19 cellular contexts compared by ENCODE assay signal in the genomic region with DNA sequence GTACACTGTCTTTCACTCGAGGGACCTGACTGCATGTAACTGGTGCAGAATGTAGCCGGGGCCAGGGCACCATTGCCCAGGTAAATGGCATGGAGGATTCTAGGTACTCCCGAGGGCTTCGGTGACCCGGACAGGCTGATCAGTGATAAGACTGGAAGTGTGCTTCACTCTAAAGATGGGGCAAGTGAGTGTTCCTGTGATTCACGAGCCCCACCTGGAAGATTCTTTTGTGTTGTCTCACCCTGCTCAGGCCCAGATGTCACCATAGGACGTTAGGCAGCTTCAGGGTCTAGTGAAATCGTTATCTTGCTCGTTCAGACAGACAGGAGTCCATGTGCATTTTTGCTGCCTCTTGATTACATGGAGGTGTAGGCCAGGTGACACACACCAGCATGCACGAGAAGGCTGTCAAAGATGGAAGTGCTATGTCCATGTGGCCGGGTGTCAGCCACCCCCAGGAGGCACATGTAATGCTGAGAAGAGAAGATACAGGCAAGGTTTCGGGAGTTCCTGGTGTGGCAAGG.
DNase-seq lines count a peak whose midpoint lies in the region; ATAC-seq, FAIRE-seq and TF ChIP-seq lines count a peak whose summit lies in the region.
"Had no signal": no experiment of that assay in that cellular context is flagged by ENCODE, and none has a peak within 500 bp of the region (broad histone marks: within the 10 kb centered on the region; RNA-seq: fewer than 3 reads in every experiment).

No MANE protein-coding gene starts in this region.

- no peak overlapping the region for H3K4me2 ChIP-seq in K562 (ENCODE audit: insufficient read depth, low read length)
- H3K4me2 ChIP-seq: neural progenitor cell had no signal

- no peak for TF ChIP-seq EP300 in K562 (IDR thresholded peaks at IDR 0.05; ENCODE audit: low read length)

- H3K36me3 ChIP-seq in K562 (ENCODE audit: control insufficient read depth, insufficient read depth, low read length) (no peaks in the 10 kb centered on the region), lower lobe of right lung (no peaks in the 10 kb centered on the region), aorta (ENCODE audit: control insufficient read depth in 1 of 2, insufficient read depth in 2 of 2, low read length in 1 of 2) (no peaks in the 10 kb centered on the region)
- H3K36me3 ChIP-seq: neural progenitor cell, thyroid gland had no signal

- POLR2A ChIA-PET in K562 (lab: Yijun Ruan, JAX), result no interaction called here

- no peak for TF ChIP-seq POLR2A in K562 (conservative IDR thresholded peaks at IDR 0.05)

- TF ChIP-seq RAD21 in K562 (CRISPR knock-in tag; conservative IDR thresholded peaks at IDR 0.05 in 1 of 2, IDR thresholded peaks at IDR 0.05 in 1 of 2), result no peak

- CTCF ChIA-PET in K562 (lab: Yijun Ruan, JAX; ENCODE audit: low intra/inter-chr PET ratio), result no interaction called here

- no peak overlapping the region for H2AFZ ChIP-seq in K562 (ENCODE audit: low read depth, low read length)
- H2AFZ ChIP-seq: neural progenitor cell had no signal

- no peak overlapping the region for H3K27ac ChIP-seq in right cardiac atrium (ENCODE audit: low read length)
- no peak overlapping the region for H3K27ac ChIP-seq in K562 (ENCODE audit: extremely low read depth, low read depth, low read length)
- no peak overlapping the region for H3K27ac ChIP-seq in lower lobe of right lung
- no peak overlapping the region for H3K27ac ChIP-seq in aorta (ENCODE audit: low read depth in 1 of 2, low read length in 2 of 2)
- H3K27ac ChIP-seq: dorsolateral prefrontal cortex, heart right ventricle, neural progenitor cell, SK-N-MC, thyroid gland had no signal

- WGBS in right cardiac atrium, result 63% methylated on average over 12 of the region's 12 CpGs
- 4% methylated on average over 12 of the region's 12 CpGs for WGBS in K562 (ENCODE audit: insufficient coverage, low coverage, missing lambda C conversion rate)
- WGBS in aorta, 2 donors, result 90 to 91% methylated on average over 12 of the region's 12 CpGs

- H3K4me1 ChIP-seq in right cardiac atrium (ENCODE audit: control insufficient read depth, insufficient read depth, low read length), result no peaks in the 10 kb centered on the region
- peaks cover 0 to 10% of the 10 kb centered on the region in 2 experiments; a peak in 2 of 5 replicates for H3K4me1 ChIP-seq in K562 (replicated peaks in 1 of 2; ENCODE audit: control insufficient read depth in 2 of 2, insufficient read depth in 2 of 2, low read length in 2 of 2)
- H3K4me1 ChIP-seq in lower lobe of right lung, result no peaks in the 10 kb centered on the region
- H3K4me1 ChIP-seq in aorta (ENCODE audit: control insufficient read depth in 1 of 2, insufficient read depth in 2 of 2, low read length in 2 of 2), result no peaks in the 10 kb centered on the region
- H3K4me1 ChIP-seq: neural progenitor cell had no signal

- DNase-seq in cardiac septum (ENCODE audit: low spot score) (peak; percentile 62), right cardiac atrium (no peak), K562 (ENCODE audit: extremely low read depth in 1 of 4, low spot score in 3 of 4) (peak in 1 of 4 experiments; percentile 15), lower lobe of right lung (peak; percentile 10), aorta (peak; percentile 11 to 58), nucleus accumbens (lab: John Stamatoyannopoulos, UW) (no peak), cerebellar cortex (ENCODE audit: low spot score) (no peak)
- DNase-seq: activated CD8-positive, alpha-beta T cell treated with anti-CD3 and anti-CD28 coated beads, Interleukin-2, amount 10 ng/mL, durations not matched to agents 7 days and 5 days; activated naive CD4-positive, alpha-beta T cell treated with anti-CD3 and anti-CD28 coated beads, Interleukin-2, amount 50 U/mL, for 16 hours; DMS 273 treated with DMSO at 0.1 percent for 48 hours; heart right ventricle; NCI-H1694 treated with DMSO at 0.1 percent for 48 hours; NCI-H510A; stimulated activated CD4-positive, alpha-beta T cell treated with anti-CD3 and anti-CD28 coated beads, Interleukin-4, amount 100 ng/mL, for 24 hours; thyroid gland had no signal

- peak; percentile 49 for FAIRE-seq in K562 (lab: Jason Lieb, UNC)

- no peak for ATAC-seq in right cardiac atrium
- no peak; the same call in 2 of the 3 replicates for ATAC-seq in K562
- no peak for ATAC-seq in lower lobe of right lung
- no peak for ATAC-seq in aorta (ENCODE audit: low FRiP score)
- ATAC-seq: activated CD8-positive, alpha-beta T cell treated with anti-CD3 and anti-CD28 coated beads, Interleukin-2, amount 10 ng/mL, durations not matched to agents 7 days and 5 days; HCT116; heart right ventricle had no signal

- in situ Hi-C loops in K562 (cut with MboI), result no loop called here

- H3K4me3 ChIP-seq in right cardiac atrium (ENCODE audit: low read length) (no peak overlapping the region), K562 (no peak overlapping the region), lower lobe of right lung (no peak overlapping the region), aorta (ENCODE audit: low read length in 2 of 2) (no peak overlapping the region)
- H3K4me3 ChIP-seq: dorsolateral prefrontal cortex, heart right ventricle, neural progenitor cell, SK-N-MC, thyroid gland had no signal

- intact Hi-C loops in cardiac septum (cut with DNase I), result no loop called here
- intact Hi-C loops in right cardiac atrium (cut with DNase I), result no loop called here
- intact Hi-C loops in K562 (cut with micrococcal nuclease), result loop anchor here (5.0 kb wide), 1 partner anchor 49 kb away; no protein-coding TSS in a partner anchor
- intact Hi-C loops in lower lobe of right lung (cut with DNase I), result no loop called here
- intact Hi-C loops in aorta (cut with DNase I), result no loop called here

- TF ChIP-seq CTCF in K562 (IDR thresholded peaks at IDR 0.05 in 2 of 3, conservative IDR thresholded peaks at IDR 0.05 in 1 of 3; ENCODE audit: insufficient read depth in 2 of 3, low read depth in 1 of 3, low read length in 3 of 3), result no peak
- no peak for TF ChIP-seq CTCF in lower lobe of right lung (IDR thresholded peaks at IDR 0.05)

- no peaks in the 10 kb centered on the region for H3K9me1 ChIP-seq in K562 (ENCODE audit: control insufficient read depth, insufficient read depth, low read length)

- H3K27me3 ChIP-seq in right cardiac atrium (ENCODE audit: control insufficient read depth, insufficient read depth) (no peaks in the 10 kb centered on the region), K562 (ENCODE audit: control insufficient read depth in 2 of 2, insufficient read depth in 2 of 2, low read length in 2 of 2) (peaks cover 13 to 81% of the 10 kb centered on the region in 2 experiments; a peak in 4 of 5 replicates), lower lobe of right lung (ENCODE audit: low read depth) (no peaks in the 10 kb centered on the region), aorta (ENCODE audit: control insufficient read depth in 1 of 2, insufficient read depth in 2 of 2, low read length in 1 of 2) (no peaks in the 10 kb centered on the region)
- H3K27me3 ChIP-seq: dorsolateral prefrontal cortex, neural progenitor cell, thyroid gland had no signal

- no peaks in the 10 kb centered on the region for H3K79me2 ChIP-seq in K562 (ENCODE audit: control insufficient read depth, insufficient read depth, low read length)

- H4K20me1 ChIP-seq in K562 (replicated peaks; ENCODE audit: control insufficient read depth, insufficient read depth, low read length), result peaks cover 7% of the 10 kb centered on the region

- no TSS peak for BruUV-seq in K562 (replicated peaks; lab: Mats Ljungman, UMichigan)

- H3K9ac ChIP-seq in K562 (ENCODE audit: insufficient read depth in 1 of 2, low read depth in 2 of 2, low read length in 2 of 2), result no peak overlapping the region
- H3K9ac ChIP-seq: neural progenitor cell had no signal

- H3K9me3 ChIP-seq in right cardiac atrium (ENCODE audit: control insufficient read depth, low read length) (no peaks in the 10 kb centered on the region), K562 (replicated peaks; ENCODE audit: control insufficient read depth, insufficient read depth, low read depth, low read length) (no peaks in the 10 kb centered on the region), lower lobe of right lung (no peaks in the 10 kb centered on the region), aorta (ENCODE audit: control insufficient read depth, low read length) (no peaks in the 10 kb centered on the region)
- H3K9me3 ChIP-seq: heart right ventricle, thyroid gland had no signal

TF ChIP-seq in K562, 482 proteins besides CTCF, POLR2A, EP300 and RAD21:
- TF ChIP-seq TCF3 (CRISPR knock-in tag; IDR thresholded peaks at IDR 0.05) (peak; percentile 61), SIN3A (IDR thresholded peaks at IDR 0.05; ENCODE audit: borderline replicate concordance in 2 of 2, control insufficient read depth in 1 of 2, low read depth in 2 of 2, low read length in 2 of 2) (0 out of 4 replicates have a peak, but pooled peaks of 1 of the 2 experiments have one; percentile 22), TEAD4 (IDR thresholded peaks at IDR 0.05; ENCODE audit: low read length) (peak; percentile 60), TEAD4 (CRISPR knock-in tag; IDR thresholded peaks at IDR 0.05; ENCODE audit: borderline replicate concordance) (no peak), CBFA2T3 (IDR thresholded peaks at IDR 0.05) (peak; percentile 74), TSC22D4 (tag; IDR thresholded peaks at IDR 0.05) (no peak), TAL1 (IDR thresholded peaks at IDR 0.05) (peak; percentile 61), CBFA2T2 (conservative IDR thresholded peaks at IDR 0.05) (peak; percentile 67), EP400 (IDR thresholded peaks at IDR 0.05) (no peak)

Comparison
In these comparisons a context has a peak if more than half of its experiments do, and no peak if none do; other contexts are left out.
1. DNase-seq: peak in cardiac septum (single experiment), lower lobe of right lung (single experiment) and aorta (2 of 2); none in right cardiac atrium (0 of 3), nucleus accumbens (0 of 56) and cerebellar cortex (single experiment).